19 cellular contexts compared by ENCODE assay signal in the genomic region with DNA sequence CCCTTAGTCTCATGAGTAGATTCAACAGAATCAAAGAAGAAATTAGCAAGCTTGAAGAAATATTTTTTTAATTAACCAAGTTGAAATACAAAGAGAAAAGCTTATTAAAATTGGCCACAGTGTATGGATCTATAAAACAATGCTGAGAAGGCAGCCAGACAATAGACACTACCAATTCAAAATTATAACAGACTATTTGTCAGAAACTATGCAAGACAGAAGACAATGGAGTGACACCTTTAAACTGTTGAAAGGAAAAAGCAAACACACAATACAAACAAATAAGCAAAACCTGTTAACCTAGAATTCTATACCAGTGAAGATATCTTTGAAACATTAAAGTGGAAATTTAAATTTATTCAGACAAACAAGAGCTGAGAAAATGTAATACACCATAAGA.
DNase-seq lines count a peak whose midpoint lies in the region; ATAC-seq, FAIRE-seq and TF ChIP-seq lines count a peak whose summit lies in the region.
"Had no signal": no experiment of that assay in that cellular context is flagged by ENCODE, and none has a peak within 500 bp of the region (broad histone marks: within the 10 kb centered on the region; RNA-seq: fewer than 3 reads in every experiment).

No MANE protein-coding gene starts in this region.

- TF ChIP-seq CTCF in HEK293 (tag by site-specific recombination; IDR thresholded peaks at IDR 0.05) = no peak

- no peak overlapping the region for H3K4me3 ChIP-seq in HEK293 (ENCODE audit: low read depth, low read length)
- H3K4me3 ChIP-seq: A549; BLaER1 treated with 17β-estradiol and CSF1 and Interleukin-3, amounts not matched to agents 10 nM and 100 nM had no signal

- peak; percentile 56 for FAIRE-seq in islet of Langerhans (lab: Jason Lieb, UNC)
- FAIRE-seq: A549, D721Med, GM12891, GM19239 had no signal

- DNase-seq in DMS53 (lab: John Stamatoyannopoulos, UW) (peak; percentile 41), DMS53 treated with DMSO at 0.1 percent for 48 hours (lab: John Stamatoyannopoulos, UW; ENCODE audit: unreplicated experiment) (no peak)
- DNase-seq: AML-193; Caco-2; Calu3; CD4-positive, alpha-beta T cell; CD8-positive, alpha-beta T cell; DMS79 treated with DMSO at 0.1 percent for 48 hours; GF-D8 had no signal

- no peaks in the 10 kb centered on the region for H3K9me3 ChIP-seq in HEK293 (ENCODE audit: control insufficient read depth, insufficient read depth, low read depth, low read length)
- H3K9me3 ChIP-seq: A549 had no signal

- no peaks in the 10 kb centered on the region for H3K4me1 ChIP-seq in HEK293 (ENCODE audit: control insufficient read depth, insufficient read depth, low read length)

- H3K36me3 ChIP-seq in HEK293 (ENCODE audit: control insufficient read depth in 2 of 2, insufficient read depth in 1 of 2, low read length in 2 of 2) = no peaks in the 10 kb centered on the region
- H3K36me3 ChIP-seq: BLaER1 treated with 17β-estradiol and CSF1 and Interleukin-3, amounts not matched to agents 10 nM and 100 nM had no signal

- POLR2A ChIA-PET in HEK293 (lab: Yijun Ruan, JAX) = no interaction called here

- CTCF ChIA-PET in HEK293 (lab: Yijun Ruan, JAX) = no interaction called here

- ATAC-seq in HG02798 (IDR thresholded peaks at IDR 0.05; ENCODE audit: poor library complexity, unreplicated experiment) = no peak
- ATAC-seq: A549; CD8-positive, alpha-beta T cell had no signal

- no peak overlapping the region for H3K27ac ChIP-seq in HEK293 (ENCODE audit: extremely low read depth, low read depth, low read length)
- H3K27ac ChIP-seq: 22Rv1; A549; BLaER1 treated with 17β-estradiol and CSF1 and Interleukin-3, amounts not matched to agents 10 nM and 100 nM; C4-2B had no signal

TF ChIP-seq in HEK293, 187 proteins besides CTCF, POLR2A, EP300 and RAD21:
- no peak for TF ChIP-seq ZNF404 (tag by site-specific recombination; IDR thresholded peaks at IDR 0.05)
- TF ChIP-seq SETDB1 (IDR thresholded peaks at IDR 0.05; ENCODE audit: insufficient read length, low read length) = peak; percentile 25
- no peak for TF ChIP-seq ZNF311 (tag by site-specific recombination; IDR thresholded peaks at IDR 0.05; ENCODE audit: borderline replicate concordance)
- TF ChIP-seq ZNF664 (tag by site-specific recombination; IDR thresholded peaks at IDR 0.05) = no peak
TF ChIP-seq in HEK293: peak in this region for 1.
